Comparison of ENCODE assay signal across 2 cellular contexts in the genomic region with DNA sequence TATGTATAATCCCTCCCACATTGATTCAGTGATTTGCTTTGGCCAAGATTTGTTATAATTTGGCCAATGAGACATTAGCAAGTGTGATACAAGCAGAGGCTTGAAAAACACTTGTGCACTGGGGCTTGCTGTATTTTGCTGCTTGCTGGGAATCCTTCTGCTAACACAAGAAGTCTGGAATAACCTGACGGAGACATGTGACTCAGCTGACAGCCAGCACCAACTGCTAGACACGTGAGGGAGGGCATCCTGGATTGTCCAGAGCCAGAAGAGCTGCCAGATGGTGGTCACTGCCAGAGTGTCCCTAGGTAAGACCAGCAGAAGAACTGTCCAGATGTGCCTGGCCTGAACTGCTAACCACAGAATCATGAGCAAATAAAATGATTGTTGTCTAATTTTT.
TF ChIP-seq lines count a peak whose summit lies in the region.

No MANE protein-coding gene starts in this region.

TF ChIP-seq in SK-N-SH, 30 proteins besides CTCF, POLR2A, EP300 and RAD21 (continued from another document):
- TF ChIP-seq TCF12 (IDR thresholded peaks at IDR 0.05), result no peak
- TF ChIP-seq NRF1 (IDR thresholded peaks at IDR 0.05; ENCODE audit: low read depth, low read length), result no peak

TF ChIP-seq in SK-N-SH treated with all-trans-retinoic acid at 6 μM for 48 hours, 23 proteins besides CTCF, POLR2A, EP300 and RAD21:
- TF ChIP-seq CREB5 (CRISPR knock-in tag; IDR thresholded peaks at IDR 0.05; ENCODE audit: low read depth) (no peak), RARB (CRISPR knock-in tag; IDR thresholded peaks at IDR 0.05) (no peak), ZC3H10 (CRISPR knock-in tag; IDR thresholded peaks at IDR 0.05) (no peak), ZNF70 (CRISPR knock-in tag; IDR thresholded peaks at IDR 0.05) (no peak), ZFP30 (CRISPR knock-in tag; IDR thresholded peaks at IDR 0.05) (no peak), ARNTL (CRISPR knock-in tag; IDR thresholded peaks at IDR 0.05; ENCODE audit: borderline replicate concordance, low read depth) (no peak), ZNF8 (CRISPR knock-in tag; IDR thresholded peaks at IDR 0.05) (no peak)
- TF ChIP-seq, protein P1, sequence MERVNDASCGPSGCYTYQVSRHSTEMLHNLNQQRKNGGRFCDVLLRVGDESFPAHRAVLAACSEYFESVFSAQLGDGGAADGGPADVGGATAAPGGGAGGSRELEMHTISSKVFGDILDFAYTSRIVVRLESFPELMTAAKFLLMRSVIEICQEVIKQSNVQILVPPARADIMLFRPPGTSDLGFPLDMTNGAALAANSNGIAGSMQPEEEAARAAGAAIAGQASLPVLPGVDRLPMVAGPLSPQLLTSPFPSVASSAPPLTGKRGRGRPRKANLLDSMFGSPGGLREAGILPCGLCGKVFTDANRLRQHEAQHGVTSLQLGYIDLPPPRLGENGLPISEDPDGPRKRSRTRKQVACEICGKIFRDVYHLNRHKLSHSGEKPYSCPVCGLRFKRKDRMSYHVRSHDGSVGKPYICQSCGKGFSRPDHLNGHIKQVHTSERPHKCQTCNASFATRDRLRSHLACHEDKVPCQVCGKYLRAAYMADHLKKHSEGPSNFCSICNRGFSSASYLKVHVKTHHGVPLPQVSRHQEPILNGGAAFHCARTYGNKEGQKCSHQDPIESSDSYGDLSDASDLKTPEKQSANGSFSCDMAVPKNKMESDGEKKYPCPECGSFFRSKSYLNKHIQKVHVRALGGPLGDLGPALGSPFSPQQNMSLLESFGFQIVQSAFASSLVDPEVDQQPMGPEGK (CRISPR knock-in tag; IDR thresholded peaks at IDR 0.05; ENCODE audit: borderline replicate concordance), result no peak
- TF ChIP-seq, protein P2, sequence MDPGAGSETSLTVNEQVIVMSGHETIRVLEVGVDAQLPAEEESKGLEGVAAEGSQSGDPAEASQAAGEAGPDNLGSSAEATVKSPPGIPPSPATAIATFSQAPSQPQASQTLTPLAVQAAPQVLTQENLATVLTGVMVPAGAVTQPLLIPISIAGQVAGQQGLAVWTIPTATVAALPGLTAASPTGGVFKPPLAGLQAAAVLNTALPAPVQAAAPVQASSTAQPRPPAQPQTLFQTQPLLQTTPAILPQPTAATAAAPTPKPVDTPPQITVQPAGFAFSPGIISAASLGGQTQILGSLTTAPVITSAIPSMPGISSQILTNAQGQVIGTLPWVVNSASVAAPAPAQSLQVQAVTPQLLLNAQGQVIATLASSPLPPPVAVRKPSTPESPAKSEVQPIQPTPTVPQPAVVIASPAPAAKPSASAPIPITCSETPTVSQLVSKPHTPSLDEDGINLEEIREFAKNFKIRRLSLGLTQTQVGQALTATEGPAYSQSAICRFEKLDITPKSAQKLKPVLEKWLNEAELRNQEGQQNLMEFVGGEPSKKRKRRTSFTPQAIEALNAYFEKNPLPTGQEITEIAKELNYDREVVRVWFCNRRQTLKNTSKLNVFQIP (CRISPR knock-in tag; IDR thresholded peaks at IDR 0.05; ENCODE audit: borderline replicate concordance, low read depth), result no peak
